ENCODE assay signal across 8 cellular contexts in genomic region chr7:139915864-139916716, GRCh38.
DNase-seq lines count a peak whose midpoint lies in the region; ATAC-seq, FAIRE-seq and TF ChIP-seq lines count a peak whose summit lies in the region.

No MANE protein-coding gene starts in this region.

- no peak overlapping the region for H3K9ac ChIP-seq in HepG2 (ENCODE audit: insufficient read depth, low read depth, low read length)

- no peak overlapping the region for H3K4me2 ChIP-seq in HepG2 (ENCODE audit: low read depth, low read length)

- no peak overlapping the region for H2AFZ ChIP-seq in HepG2 (ENCODE audit: low read length)

- H3K27me3 ChIP-seq in ascending aorta (no peaks in the 10 kb centered on the region), HepG2 (ENCODE audit: control insufficient read depth in 1 of 2, insufficient read depth in 2 of 2, low read length in 2 of 2) (no peaks in the 10 kb centered on the region)

- H3K79me2 ChIP-seq in HepG2 (ENCODE audit: insufficient read depth, low read length), result no peaks in the 10 kb centered on the region

- TF ChIP-seq CTCF in ascending aorta (IDR thresholded peaks at IDR 0.05) (no peak), HepG2 (CRISPR knock-in tag; IDR thresholded peaks at IDR 0.05) (no peak)

- no peak for FAIRE-seq in HepG2 (lab: Jason Lieb, UNC)

- no peaks in the 10 kb centered on the region for H4K20me1 ChIP-seq in HepG2 (ENCODE audit: insufficient read depth, low read length)

- TF ChIP-seq POLR2A in HepG2 (IDR thresholded peaks at IDR 0.05; ENCODE audit: insufficient read depth in 1 of 2, low read depth in 2 of 2, low read length in 2 of 2), result no peak

- ATAC-seq in GM19395 (IDR thresholded peaks at IDR 0.05; ENCODE audit: unreplicated experiment), result peak; percentile 93
- ATAC-seq in HG03457 (IDR thresholded peaks at IDR 0.05; ENCODE audit: unreplicated experiment), result peak; percentile 82
- no peak for ATAC-seq in HepG2

- in situ Hi-C loops in HepG2 (cut with HindIII; ENCODE audit: extremely low pct_ligation_motif_present, low pct_unique_long_range_greater_than_20kb), result no loop called here

- H3K9me3 ChIP-seq in ascending aorta (no peaks in the 10 kb centered on the region), HepG2 (ENCODE audit: low read length) (no peaks in the 10 kb centered on the region)

- H3K36me3 ChIP-seq in ascending aorta (no peaks in the 10 kb centered on the region), HepG2 (replicated peaks in 1 of 2; ENCODE audit: control insufficient read depth in 1 of 2, insufficient read depth in 2 of 2, low read length in 2 of 2) (no peaks in the 10 kb centered on the region)

- peaks cover 4 to 6% of the 10 kb centered on the region in 2 donors for H3K4me1 ChIP-seq in ascending aorta
- H3K4me1 ChIP-seq in HepG2 (ENCODE audit: insufficient read depth, low read length), result no peaks in the 10 kb centered on the region

- POLR2A ChIA-PET in HepG2 (lab: Yijun Ruan, JAX), result no interaction called here

- H3K27ac ChIP-seq in ascending aorta (peak overlapping the region; percentile 36 to 66), HepG2 (ENCODE audit: extremely low read length, insufficient read depth, low read length) (no peak overlapping the region)

- CTCF ChIA-PET in HepG2 (lab: Yijun Ruan, JAX; ENCODE audit: low intra/inter-chr PET ratio, low total read pairs), result no interaction called here

- intact Hi-C loops in ascending aorta (cut with DNase I), result no loop called here
- intact Hi-C loops in HepG2 (cut with micrococcal nuclease; ENCODE audit: unreplicated experiment), result no loop called here

- no peak for TF ChIP-seq RAD21 in HepG2 (CRISPR knock-in tag; IDR thresholded peaks at IDR 0.05)

- BruUV-seq in HepG2 (replicated peaks; lab: Mats Ljungman, UMichigan), result no TSS peak

- no peak for TF ChIP-seq EP300 in HepG2 (IDR thresholded peaks at IDR 0.05; ENCODE audit: low read depth in 2 of 2, low read length in 2 of 2)
- TF ChIP-seq EP300 in HepG2 (CRISPR knock-in tag; IDR thresholded peaks at IDR 0.05; ENCODE audit: borderline replicate concordance), result no peak

- DNase-seq in AG20443 (ENCODE audit: low spot score), result peak; percentile 94
- peak; percentile 90 to 93 for DNase-seq in SW 1271 (lab: John Stamatoyannopoulos, UW)
- DNase-seq in ascending aorta (ENCODE audit: low spot score in 2 of 2), result peak in 1 of 2 donors; percentile 79
- no peak for DNase-seq in HepG2 (ENCODE audit: low spot score)
- peak; percentile 13 to 34 for DNase-seq in stimulated activated CD8-positive, alpha-beta memory T cell treated with anti-CD3 and anti-CD28 coated beads, Interleukin-4, amount 100 ng/mL, for 4 hours (ENCODE audit: low read depth in 2 of 2, low spot score in 1 of 2)
- DNase-seq in NCI-H1105 treated with DMSO at 0.1 percent for 48 hours (lab: John Stamatoyannopoulos, UW), result no peak

- H3K4me3 ChIP-seq in ascending aorta (no peak overlapping the region), HepG2 (replicated peaks in 1 of 3; ENCODE audit: insufficient read depth in 1 of 3, low read depth in 2 of 3, low read length in 3 of 3) (no peak overlapping the region)

- 88% methylated on average over 5 of the region's 10 CpGs for WGBS in HepG2 (ENCODE audit: low lambda C conversion rate)

TF ChIP-seq in HepG2, 621 proteins besides CTCF, POLR2A, EP300 and RAD21:
- TF ChIP-seq SMC3 (IDR thresholded peaks at IDR 0.05; ENCODE audit: low read length), result no peak
- TF ChIP-seq MAFK (conservative IDR thresholded peaks at IDR 0.05 in 1 of 2, IDR thresholded peaks at IDR 0.05 in 1 of 2; ENCODE audit: low read length in 2 of 2), result peak; percentile 76 to 77
- TF ChIP-seq HDAC1 (CRISPR knock-in tag; IDR thresholded peaks at IDR 0.05), result no peak
- TF ChIP-seq MAFF (IDR thresholded peaks at IDR 0.05; ENCODE audit: low read depth, low read length), result peak; percentile 76
- no peak for TF ChIP-seq ZNF225 (CRISPR knock-in tag; IDR thresholded peaks at IDR 0.05)
- no peak for TF ChIP-seq ZNF552 (CRISPR knock-in tag; IDR thresholded peaks at IDR 0.05; ENCODE audit: borderline replicate concordance)
- no peak for TF ChIP-seq DPF2 (CRISPR knock-in tag; IDR thresholded peaks at IDR 0.05; ENCODE audit: borderline replicate concordance, low read depth)
- TF ChIP-seq NFE2L2 (IDR thresholded peaks at IDR 0.05; ENCODE audit: low read length), result peak; percentile 80
TF ChIP-seq in HepG2: peak in this region for 3.

Comparison
In these comparisons a context has a peak if more than half of its experiments do, and no peak if none do; other contexts are left out.
1. DNase-seq: peak in AG20443 (single experiment), SW 1271 (2 of 2) and stimulated activated CD8-positive, alpha-beta memory T cell treated with anti-CD3 and anti-CD28 coated beads, Interleukin-4, amount 100 ng/mL, for 4 hours (2 of 2); none in HepG2 (single experiment) and NCI-H1105 treated with DMSO at 0.1 percent for 48 hours (single experiment).